ENCODE assay signal across 8 cellular contexts in the genomic region with DNA sequence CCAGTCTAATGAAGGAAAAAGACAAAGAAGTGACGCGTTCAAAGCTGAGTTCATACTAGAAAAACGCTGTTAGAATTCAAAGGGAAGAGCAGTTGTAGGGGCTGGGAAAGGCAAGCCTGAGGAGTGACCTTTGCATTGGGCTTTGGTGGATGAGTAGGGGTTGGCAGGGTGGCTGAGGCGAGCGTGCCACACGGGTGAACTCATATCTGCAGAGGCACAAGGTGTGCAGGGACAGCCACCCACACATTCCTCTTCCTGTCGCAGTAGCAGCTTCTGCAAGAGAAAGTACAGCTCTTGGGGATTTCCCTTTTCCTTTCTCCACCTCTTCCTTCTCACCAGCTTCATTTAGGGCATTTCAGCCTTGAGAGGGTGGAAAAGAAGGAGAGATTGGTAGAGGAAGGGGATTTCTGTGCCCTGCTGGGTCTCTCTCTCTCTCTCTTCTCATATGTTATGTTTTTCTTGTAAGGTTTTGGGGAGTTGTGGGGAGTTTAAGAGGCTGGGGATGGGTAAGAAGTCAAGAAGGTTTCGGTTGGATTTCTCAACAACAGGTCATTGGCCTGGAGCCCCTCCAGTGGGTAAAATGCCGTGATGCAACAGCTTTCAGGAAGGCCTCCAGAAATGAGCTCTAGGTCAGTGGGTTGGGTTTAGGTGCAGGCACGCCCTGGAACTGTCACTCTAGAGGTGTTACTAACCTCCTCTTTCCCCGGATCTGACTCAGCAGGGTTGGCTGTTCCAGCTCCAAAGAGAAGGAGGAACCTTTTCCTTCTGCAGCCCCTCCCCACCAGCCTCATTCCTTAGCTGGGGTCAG. TPM values are rescaled to one million over a fixed set of nuclear protein-coding genes. Genes with fewer than 3 reads are reported as not detected.
DNase-seq lines count a peak whose midpoint lies in the region; FAIRE-seq and TF ChIP-seq lines count a peak whose summit lies in the region.

No MANE protein-coding gene starts in this region.

- TF ChIP-seq CTCF in endothelial cell of umbilical vein (IDR thresholded peaks at IDR 0.05; ENCODE audit: extremely low read depth in 1 of 2, insufficient read depth in 1 of 2, low read depth in 1 of 2, low read length in 2 of 2) = no peak
- no peak for TF ChIP-seq CTCF in osteoblast (IDR thresholded peaks at IDR 0.05; ENCODE audit: extremely low read depth, low read depth, low read length)

- TF ChIP-seq POLR2A in H54 (IDR thresholded peaks at IDR 0.05; ENCODE audit: low read depth, low read length) (no peak), endothelial cell of umbilical vein (IDR thresholded peaks at IDR 0.05; ENCODE audit: low read depth, low read length) (no peak)

- H2AFZ ChIP-seq in endothelial cell of umbilical vein (ENCODE audit: low read depth, low read length) (no peak overlapping the region), osteoblast (ENCODE audit: low read length) (no peak overlapping the region)

- H3K4me2 ChIP-seq in endothelial cell of umbilical vein (ENCODE audit: insufficient read depth, low read length) = peak overlapping the region; percentile 37
- H3K4me2 ChIP-seq in osteoblast (ENCODE audit: insufficient read depth, low read length) = peak overlapping the region; percentile 32

- intact Hi-C loops in endothelial cell of umbilical vein (cut with micrococcal nuclease) = loop anchor here (1.0 kb wide), 1 partner anchor 61 kb away; no protein-coding TSS in a partner anchor

- H3K79me2 ChIP-seq in endothelial cell of umbilical vein (ENCODE audit: control insufficient read depth, insufficient read depth, low read length) (no peaks in the 10 kb centered on the region), osteoblast (ENCODE audit: insufficient read depth, low read length) (peaks cover 44% of the 10 kb centered on the region)

- H3K27me3 ChIP-seq in endothelial cell of umbilical vein (ENCODE audit: control insufficient read depth in 2 of 2, insufficient read depth in 2 of 2, low read length in 2 of 2) (no peaks in the 10 kb centered on the region), osteoblast (ENCODE audit: insufficient read depth, low read length) (no peaks in the 10 kb centered on the region)

- no peaks in the 10 kb centered on the region for H3K36me3 ChIP-seq in endothelial cell of umbilical vein (ENCODE audit: control insufficient read depth in 2 of 2, extremely low read depth in 1 of 2, insufficient read depth in 2 of 2, low read length in 2 of 2)
- H3K36me3 ChIP-seq in osteoblast (ENCODE audit: insufficient read depth, low read length) = peaks cover 8% of the 10 kb centered on the region

- BruUV-seq in endothelial cell of umbilical vein (replicated peaks; lab: Mats Ljungman, UMichigan) = no TSS peak

- H3K4me1 ChIP-seq in endothelial cell of umbilical vein (ENCODE audit: control insufficient read depth, extremely low read depth, insufficient read depth, low read length) (peaks cover 53% of the 10 kb centered on the region), osteoblast (ENCODE audit: insufficient read depth, low read length) (peaks cover 55% of the 10 kb centered on the region)

- H3K9ac ChIP-seq in endothelial cell of umbilical vein (replicated peaks; ENCODE audit: extremely low read depth, insufficient read depth, low read length) = no peak overlapping the region

- no peaks in the 10 kb centered on the region for H3K9me1 ChIP-seq in endothelial cell of umbilical vein (replicated peaks; ENCODE audit: control insufficient read depth, extremely low read depth, insufficient read depth, low read length)

- POLR2A ChIA-PET in endothelial cell of umbilical vein (lab: Charles Lee) = interaction anchor here (0.6 to 1.0 kb wide), 3 partner anchors 25 to 205 kb away, joined by 3 read pairs; no protein-coding TSS in a partner anchor

- dilution Hi-C loops in endothelial cell of umbilical vein (cut with MboI; ENCODE audit: extremely low pct_ligation_motif_present, low sequenced_read_pairs) = no loop called here

- CTCF ChIA-PET in endothelial cell of umbilical vein (lab: Charles Lee) = interaction anchor here (0.9 to 7.7 kb wide), 32 partner anchors 9 to 338 kb away, joined by 3 to 212 read pairs (median 9); partner anchors contain the start of gene HPCAL1

- H3K4me3 ChIP-seq in endothelial cell of umbilical vein (replicated peaks in 1 of 3; ENCODE audit: insufficient read depth in 1 of 3, low read depth in 1 of 3, low read length in 3 of 3) (no peak overlapping the region), osteoblast (ENCODE audit: insufficient read depth, low read length) (no peak overlapping the region)

- no peaks in the 10 kb centered on the region for H4K20me1 ChIP-seq in endothelial cell of umbilical vein (replicated peaks; ENCODE audit: control insufficient read depth, extremely low read depth, insufficient read depth, low read length)
- H4K20me1 ChIP-seq in osteoblast (ENCODE audit: insufficient read depth, low read length) = peaks cover 18% of the 10 kb centered on the region

- no peaks in the 10 kb centered on the region for H3K9me3 ChIP-seq in endothelial cell of umbilical vein (replicated peaks; ENCODE audit: control insufficient read depth, insufficient read depth, low read length)
- no peaks in the 10 kb centered on the region for H3K9me3 ChIP-seq in osteoblast (ENCODE audit: low read depth, low read length)

- peak; percentile 96 for DNase-seq in ELR (ENCODE audit: low read depth)
- peak; percentile 79 for DNase-seq in H54 (ENCODE audit: insufficient read length, low spot score)
- peak; percentile 46 for DNase-seq in NCI-H146 (lab: John Stamatoyannopoulos, UW)
- DNase-seq in activated CD4-positive, alpha-beta T cell treated with anti-CD3 and anti-CD28 coated beads, Interleukin-2, amount 50 U/mL, for 48 hours = peak; percentile 72 to 80
- peak; percentile 43 for DNase-seq in endothelial cell of umbilical vein (ENCODE audit: low read depth, low spot score)
- DNase-seq in osteoblast (ENCODE audit: insufficient read length, low spot score, missing footprints) = peak; percentile 89
- peak; percentile 76 for DNase-seq in ureter (ENCODE audit: low spot score)
- no peak for DNase-seq in NCI-H1048 (lab: John Stamatoyannopoulos, UW)

- H3K27ac ChIP-seq in endothelial cell of umbilical vein (ENCODE audit: insufficient read depth, low read depth, low read length) = peak overlapping the region; percentile 74
- H3K27ac ChIP-seq in osteoblast (ENCODE audit: low read depth, low read length) = peak overlapping the region; percentile 44

- FAIRE-seq in H54 (lab: Jason Lieb, UNC) = peak; percentile 75
- peak; percentile 93 for FAIRE-seq in endothelial cell of umbilical vein (lab: Jason Lieb, UNC)

TF ChIP-seq in endothelial cell of umbilical vein, 7 proteins besides CTCF, POLR2A, EP300 and RAD21:
- TF ChIP-seq POLR2AphosphoS5 (IDR thresholded peaks at IDR 0.05; ENCODE audit: insufficient read depth, low read depth, low read length) (no peak), EZH2 (IDR thresholded peaks at IDR 0.05; ENCODE audit: borderline replicate concordance, low read depth, low read length, severe bottlenecking) (no peak), GATA2 (IDR thresholded peaks at IDR 0.05; ENCODE audit: insufficient read depth, insufficient read length, low read depth, low read length) (no peak), MAX (IDR thresholded peaks at IDR 0.05; ENCODE audit: insufficient read depth, insufficient read length) (no peak), JUN (IDR thresholded peaks at IDR 0.05; ENCODE audit: borderline replicate concordance, insufficient read depth, insufficient read length, low read depth) (no peak), FOS (IDR thresholded peaks at IDR 0.05; ENCODE audit: borderline replicate concordance, insufficient read depth, low read length) (no peak), MYC (IDR thresholded peaks at IDR 0.05; ENCODE audit: low read depth, low read length) (no peak)
TF ChIP-seq in endothelial cell of umbilical vein: peak in this region for 0.

RNA-seq across cellular contexts. Expression of gene ODC1, which starts 40.1 kb away (rescaled TPM):
- total RNA-seq in endothelial cell of umbilical vein (104 and 109 TPM in 2 replicates), osteoblast (106 and 109 TPM in 2 replicates), ureter (85.3 TPM)
- polyA plus RNA-seq in endothelial cell of umbilical vein = 94.8 and 132 TPM in 2 replicates
- 142 and 171 TPM in 2 replicates for polyA plus RNA-seq in endothelial cell of umbilical vein (2011; cell fraction: cytosol; rRNA removed)
- polyA plus RNA-seq in endothelial cell of umbilical vein (2011; cell fraction: nucleus; rRNA removed) = 101 and 125 TPM in 2 replicates
- polyA plus RNA-seq in endothelial cell of umbilical vein (2012) = 129 and 240 TPM in 2 replicates
- 116 and 149 TPM in 2 replicates for polyA minus RNA-seq in endothelial cell of umbilical vein
- polyA minus RNA-seq in endothelial cell of umbilical vein (2011; cell fraction: cytosol; rRNA and poly(A)+ RNA removed) = 118 TPM
- polyA minus RNA-seq in endothelial cell of umbilical vein (2011; cell fraction: nucleus; rRNA and poly(A)+ RNA removed) = 29.3 and 45.7 TPM in 2 replicates
